In the genomic region with DNA sequence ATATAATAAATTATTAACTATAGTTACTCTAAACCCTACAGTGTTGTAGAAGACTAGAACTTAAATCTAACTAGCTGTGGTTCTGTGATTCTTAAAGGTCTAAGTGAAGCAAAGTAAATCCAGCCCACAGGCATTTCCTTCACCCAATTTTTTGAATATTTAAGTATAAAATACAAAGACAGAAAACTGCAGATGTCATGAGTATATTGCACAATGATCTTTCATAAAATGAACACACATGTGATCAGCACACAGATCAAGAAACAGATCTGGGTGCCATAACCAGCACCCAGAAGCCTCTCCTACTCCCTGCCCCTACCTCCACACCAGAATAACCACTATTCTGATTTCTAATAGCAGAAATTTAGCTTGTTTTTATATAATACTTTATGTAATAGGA, we compare ENCODE assay signal across 22 cellular contexts.
"Had no signal": no experiment of that assay in that cellular context is flagged by ENCODE, and none has a peak within 500 bp of the region (broad histone marks: within the 10 kb centered on the region; RNA-seq: fewer than 3 reads in every experiment).

No MANE protein-coding gene starts in this region.

- H3K27ac Mint-ChIP-seq: activated CD4-positive, alpha-beta memory T cell treated with anti-CD3 and anti-CD28 coated beads, Interleukin-2, amount 10 ng/mL, durations not matched to agents 7 days and 5 days; activated CD8-positive, alpha-beta memory T cell treated with anti-CD3 and anti-CD28 coated beads, Interleukin-2, amount 10 ng/mL, durations not matched to agents 7 days and 5 days; activated T-helper 17 cell treated with anti-CD3 and anti-CD28 coated beads, Interleukin-2, amount 50 U/mL, for 72 hours; neural progenitor cell; stimulated activated memory B cell treated with anti-CD40 and anti-IgM and Interleukin-4, amounts not matched to agents 10 μg/mL and 1 μg/mL and 100 μg/mL, for 72 hours; WTC11 had no signal

- H3K4me2 ChIP-seq: neural progenitor cell, SK-N-SH had no signal

- H3K9ac ChIP-seq: neural progenitor cell, SK-N-SH had no signal

- H3K9me3 ChIP-seq: pancreas, sigmoid colon, SK-N-SH had no signal

- H3K27me3 ChIP-seq: brain microvascular endothelial cell, heart left ventricle, neural progenitor cell, pancreas, sigmoid colon had no signal

- ATAC-seq: activated CD8-positive, alpha-beta memory T cell treated with anti-CD3 and anti-CD28 coated beads, Interleukin-2, amount 10 ng/mL, durations not matched to agents 7 days and 5 days; activated T-helper 17 cell treated with anti-CD3 and anti-CD28 coated beads, Interleukin-2, amount 50 U/mL, for 72 hours; heart left ventricle; left ventricle myocardium superior; pancreas; stimulated activated memory B cell treated with anti-CD40 and anti-IgM and Interleukin-4, amounts not matched to agents 10 μg/mL and 1 μg/mL and 100 μg/mL, for 72 hours; T-cell; WTC11 had no signal

- H3K27ac ChIP-seq: brain microvascular endothelial cell, neural progenitor cell, pancreas, sigmoid colon had no signal

- H3K4me3 Mint-ChIP-seq: activated CD4-positive, alpha-beta memory T cell treated with anti-CD3 and anti-CD28 coated beads, Interleukin-2, amount 10 ng/mL, durations not matched to agents 7 days and 5 days; activated CD8-positive, alpha-beta memory T cell treated with anti-CD3 and anti-CD28 coated beads, Interleukin-2, amount 10 ng/mL, durations not matched to agents 7 days and 5 days; activated T-helper 17 cell treated with anti-CD3 and anti-CD28 coated beads, Interleukin-2, amount 50 U/mL, for 72 hours; central memory CD8-positive, alpha-beta T cell; neural progenitor cell; stimulated activated memory B cell treated with anti-CD40 and anti-IgM and Interleukin-4, amounts not matched to agents 10 μg/mL and 1 μg/mL and 100 μg/mL, for 72 hours; T-cell; WTC11 had no signal

- H3K9me3 Mint-ChIP-seq: central memory CD8-positive, alpha-beta T cell; stimulated activated memory B cell treated with anti-CD40 and anti-IgM and Interleukin-4, amounts not matched to agents 10 μg/mL and 1 μg/mL and 100 μg/mL, for 72 hours had no signal

- H3K4me1 ChIP-seq: neural progenitor cell had no signal

- H3K36me3 ChIP-seq: brain microvascular endothelial cell, heart left ventricle, neural progenitor cell, pancreas, sigmoid colon had no signal

- DNase-seq: activated CD4-positive, alpha-beta memory T cell treated with anti-CD3 and anti-CD28 coated beads, Interleukin-2, amount 10 ng/mL, durations not matched to agents 7 days and 5 days; activated CD4-positive, alpha-beta T cell treated with anti-CD3 and anti-CD28 coated beads for 4 hours; activated CD8-positive, alpha-beta memory T cell treated with anti-CD3 and anti-CD28 coated beads, Interleukin-2, amount 10 ng/mL, durations not matched to agents 7 days and 5 days; activated naive CD4-positive, alpha-beta T cell; aorta; brain microvascular endothelial cell; cortex of kidney; effector CD4-positive, alpha-beta T cell; foreskin melanocyte; heart left ventricle; kidney glomerular epithelial cell; left ventricle myocardium superior; pancreas; sigmoid colon; SK-N-SH; stimulated activated CD4-positive, alpha-beta T cell treated with anti-CD3 and anti-CD28 coated beads, Interleukin-4, amount 100 ng/mL, for 4 hours; T-cell had no signal

- H3K27me3 Mint-ChIP-seq: activated CD4-positive, alpha-beta memory T cell treated with anti-CD3 and anti-CD28 coated beads, Interleukin-2, amount 10 ng/mL, durations not matched to agents 7 days and 5 days; activated CD8-positive, alpha-beta memory T cell treated with anti-CD3 and anti-CD28 coated beads, Interleukin-2, amount 10 ng/mL, durations not matched to agents 7 days and 5 days; activated T-helper 17 cell treated with anti-CD3 and anti-CD28 coated beads, Interleukin-2, amount 50 U/mL, for 72 hours; central memory CD8-positive, alpha-beta T cell; stimulated activated memory B cell treated with anti-CD40 and anti-IgM and Interleukin-4, amounts not matched to agents 10 μg/mL and 1 μg/mL and 100 μg/mL, for 72 hours; T-cell had no signal

- H3K4me3 ChIP-seq: heart left ventricle, neural progenitor cell, pancreas had no signal

- H2AFZ ChIP-seq: neural progenitor cell had no signal
